In the genomic region with DNA sequence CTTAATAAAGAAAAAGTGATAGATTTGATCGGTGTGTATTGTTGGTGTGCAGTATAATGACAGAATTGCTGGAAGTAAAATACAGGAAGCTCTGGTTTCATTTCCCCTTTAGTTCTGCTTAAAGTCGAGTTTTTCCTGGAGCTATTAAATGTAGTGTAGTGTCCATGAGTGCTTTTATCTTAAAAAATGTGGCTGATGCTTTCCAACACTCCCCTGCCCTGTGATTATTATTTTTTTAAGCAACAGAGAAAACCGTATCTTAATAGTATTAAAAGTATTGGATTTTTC, we compare ENCODE assay signal across 8 cellular contexts. TPM values are rescaled to one million over a fixed set of nuclear protein-coding genes. Genes with fewer than 3 reads are reported as not detected.
A peak's percentile ranks its signal among the peaks of the same experiment; 100 is the strongest.
DNase-seq lines count a peak whose midpoint lies in the region; ATAC-seq, FAIRE-seq and TF ChIP-seq lines count a peak whose summit lies in the region.

No MANE protein-coding gene starts in this region.

- FAIRE-seq in astrocyte (lab: Jason Lieb, UNC) = no peak

- peak overlapping the region; percentile 95 to 99 (median 98) for H3K4me3 Mint-ChIP-seq in CD4-positive, CD25-positive, alpha-beta regulatory T cell
- peak overlapping the region; percentile 92 for H3K4me3 Mint-ChIP-seq in astrocyte (ENCODE audit: unreplicated experiment)

- peak overlapping the region; percentile 89 for H3K9ac ChIP-seq in astrocyte (ENCODE audit: low read length)

- TF ChIP-seq CTCF in astrocyte (IDR thresholded peaks at IDR 0.05; ENCODE audit: insufficient read depth, low read depth, low read length) = no peak
- no peak for TF ChIP-seq CTCF in mucosa of descending colon (IDR thresholded peaks at IDR 0.05)

- peak overlapping the region; percentile 88 for H2AFZ ChIP-seq in astrocyte (ENCODE audit: low read depth, low read length)

- peaks cover 17% of the 10 kb centered on the region for H3K36me3 Mint-ChIP-seq in CD4-positive, CD25-positive, alpha-beta regulatory T cell
- no peaks in the 10 kb centered on the region for H3K36me3 Mint-ChIP-seq in astrocyte (ENCODE audit: low read depth, unreplicated experiment)

- no peak for DNase-seq in CD4-positive, CD25-positive, alpha-beta regulatory T cell
- no peak for DNase-seq in astrocyte (ENCODE audit: low read depth)
- no peak for DNase-seq in mucosa of descending colon
- no peak for DNase-seq in NCI-H1694 treated with DMSO at 0.1 percent for 48 hours (lab: John Stamatoyannopoulos, UW)
- no peak for DNase-seq in stimulated activated CD4-positive, alpha-beta T cell treated with anti-CD3 and anti-CD28 coated beads, Interleukin-4, amount 100 ng/mL, for 24 hours

- peaks cover 13% of the 10 kb centered on the region for H3K79me2 ChIP-seq in astrocyte (ENCODE audit: insufficient read depth, low read length)

- peaks cover 21 to 54% (median 41%) of the 10 kb centered on the region in 4 donors for H3K4me1 Mint-ChIP-seq in CD4-positive, CD25-positive, alpha-beta regulatory T cell
- peaks cover 4% of the 10 kb centered on the region for H3K4me1 Mint-ChIP-seq in astrocyte (ENCODE audit: low read depth, unreplicated experiment)

- no peak for ATAC-seq in CD4-positive, CD25-positive, alpha-beta regulatory T cell (ENCODE audit: low read depth in 2 of 2)
- peak; percentile 14 for ATAC-seq in HG03196 (IDR thresholded peaks at IDR 0.05; ENCODE audit: unreplicated experiment)
- ATAC-seq in mucosa of descending colon = no peak
- no peak for ATAC-seq in HG03097 (IDR thresholded peaks at IDR 0.05; ENCODE audit: low FRiP score, unreplicated experiment)
- no peak for ATAC-seq in HG02840 (IDR thresholded peaks at IDR 0.05; ENCODE audit: low FRiP score, unreplicated experiment)

- H4K20me1 ChIP-seq in astrocyte (ENCODE audit: insufficient read depth, low read length) = no peaks in the 10 kb centered on the region

- H3K36me3 ChIP-seq in CD4-positive, CD25-positive, alpha-beta regulatory T cell (ENCODE audit: control insufficient read depth, insufficient read depth, low read length) = peaks cover 20% of the 10 kb centered on the region
- H3K36me3 ChIP-seq in astrocyte (ENCODE audit: insufficient read depth, low read length) (peaks cover 12% of the 10 kb centered on the region), mucosa of descending colon (ENCODE audit: low read depth) (no peaks in the 10 kb centered on the region)

- intact Hi-C loops in mucosa of descending colon (cut with DNase I, micrococcal nuclease) = no loop called here

- H3K27me3 ChIP-seq in CD4-positive, CD25-positive, alpha-beta regulatory T cell (ENCODE audit: control insufficient read depth, insufficient read depth, low read length) = no peaks in the 10 kb centered on the region
- H3K27me3 ChIP-seq in astrocyte (ENCODE audit: insufficient read depth, low read length) = no peaks in the 10 kb centered on the region

- no peaks in the 10 kb centered on the region for H3K9me3 ChIP-seq in CD4-positive, CD25-positive, alpha-beta regulatory T cell (ENCODE audit: control insufficient read depth in 2 of 2, low read length in 2 of 2)
- no peaks in the 10 kb centered on the region for H3K9me3 ChIP-seq in astrocyte (ENCODE audit: insufficient read depth, low read depth, low read length)
- H3K9me3 ChIP-seq in mucosa of descending colon = no peaks in the 10 kb centered on the region

- H3K4me2 ChIP-seq in astrocyte (ENCODE audit: low read length) = peak overlapping the region; percentile 90

- peak overlapping the region; percentile 97 for H3K4me3 ChIP-seq in CD4-positive, CD25-positive, alpha-beta regulatory T cell (ENCODE audit: low read depth, low read length)
- H3K4me3 ChIP-seq in astrocyte (ENCODE audit: insufficient read depth, low read depth, low read length) (peak overlapping the region; percentile 96), mucosa of descending colon (peak overlapping the region; percentile 91)

- peak overlapping the region; percentile 97 to 99 (median 98) for H3K27ac Mint-ChIP-seq in CD4-positive, CD25-positive, alpha-beta regulatory T cell
- H3K27ac Mint-ChIP-seq in astrocyte (ENCODE audit: unreplicated experiment) = peak overlapping the region; percentile 87

- peaks cover 4% of the 10 kb centered on the region for H3K27me3 Mint-ChIP-seq in CD4-positive, CD25-positive, alpha-beta regulatory T cell
- no peaks in the 10 kb centered on the region for H3K27me3 Mint-ChIP-seq in astrocyte (ENCODE audit: low read depth, unreplicated experiment)

- peaks cover 0 to 1% (median 0%) of the 10 kb centered on the region in 7 donors for H3K9me3 Mint-ChIP-seq in CD4-positive, CD25-positive, alpha-beta regulatory T cell
- H3K9me3 Mint-ChIP-seq in astrocyte (ENCODE audit: unreplicated experiment) = no peaks in the 10 kb centered on the region

- peak overlapping the region; percentile 90 for H3K27ac ChIP-seq in CD4-positive, CD25-positive, alpha-beta regulatory T cell (ENCODE audit: insufficient read depth, low read length, poor library complexity, severe bottlenecking)
- peak overlapping the region; percentile 73 for H3K27ac ChIP-seq in astrocyte (ENCODE audit: low read depth, low read length)

- H3K4me1 ChIP-seq in CD4-positive, CD25-positive, alpha-beta regulatory T cell (ENCODE audit: control insufficient read depth, insufficient read depth, low read length, poor library complexity, severe bottlenecking) = peaks cover 18% of the 10 kb centered on the region
- peaks cover 7% of the 10 kb centered on the region for H3K4me1 ChIP-seq in astrocyte (ENCODE audit: insufficient read depth, low read length)
- H3K4me1 ChIP-seq in mucosa of descending colon (ENCODE audit: low read depth) = peaks cover 6% of the 10 kb centered on the region

RNA-seq across cellular contexts. Expression of gene LGALS8, which starts 1.1 kb away (rescaled TPM):
- 183 TPM for total RNA-seq in CD4-positive, CD25-positive, alpha-beta regulatory T cell
- 10 to 100 TPM; 53.3 to 70.7 (median 60.1) TPM for polyA plus RNA-seq in CD4-positive, CD25-positive, alpha-beta regulatory T cell
- total RNA-seq in astrocyte (23.1 and 27.9 TPM in 2 replicates), mucosa of descending colon (10 to 100 TPM; 55.3 to 74.3 (median 56.4) TPM)
